9 cellular contexts compared by ENCODE assay signal in genomic region chr16:15547768-15548096, GRCh38.
"Had no signal": no experiment of that assay in that cellular context is flagged by ENCODE, and none has a peak within 500 bp of the region (broad histone marks: within the 10 kb centered on the region; RNA-seq: fewer than 3 reads in every experiment).

No MANE protein-coding gene starts in this region.

- FAIRE-seq: H1, H54 had no signal

- H3K27ac ChIP-seq: HL-60, KMS-11 had no signal

- H3K9ac ChIP-seq: KMS-11 had no signal

- ATAC-seq: GM23338 had no signal

- H2AFZ ChIP-seq: GM23338 had no signal

- H3K4me3 ChIP-seq: GM23338 had no signal

- DNase-seq: H9, HCEC 1CT, Karpas-422, KBM-7 had no signal

- H3K4me2 ChIP-seq: GM23338, KMS-11 had no signal
